ENCODE assay signal across 19 cellular contexts in the genomic region with DNA sequence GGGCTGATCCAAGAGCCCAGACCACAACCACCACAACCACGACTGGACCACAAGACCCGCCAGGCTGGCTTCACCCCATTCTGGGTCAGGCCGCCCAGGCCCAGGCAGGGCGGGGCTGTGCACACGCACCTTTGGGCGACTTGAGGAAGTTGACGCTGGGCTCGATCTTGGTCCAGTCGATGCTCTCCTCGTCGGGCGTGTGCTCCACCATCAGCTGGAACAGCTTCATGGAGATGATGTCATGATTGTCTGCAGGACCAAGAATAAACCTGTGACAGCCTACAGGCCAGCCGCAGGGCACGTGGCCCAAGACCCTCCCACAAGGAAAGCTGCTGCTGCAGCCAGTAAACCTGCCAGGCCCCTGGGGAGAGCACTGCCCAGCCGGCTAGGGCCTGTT.
"Had no signal": no experiment of that assay in that cellular context is flagged by ENCODE, and none has a peak within 500 bp of the region (broad histone marks: within the 10 kb centered on the region; RNA-seq: fewer than 3 reads in every experiment).

No MANE protein-coding gene starts in this region.

- H3K36me3 ChIP-seq: ovary had no signal

- H3K9me3 ChIP-seq: breast epithelium, ovary, sigmoid colon, tibial artery had no signal

- H3K9me3 Mint-ChIP-seq: activated naive CD4-positive, alpha-beta T cell treated with anti-CD3 and anti-CD28 coated beads, Interleukin-2, amount 50 U/mL, for 24 hours; dendritic cell treated with granulocyte-macrophage colony-stimulating factor and Interleukin-4, amounts not matched to agents 40 ng/mL and 50 ng/mL, for 4 days; naive B cell had no signal

- H3K27ac Mint-ChIP-seq: activated CD4-positive, alpha-beta T cell treated with anti-CD3 and anti-CD28 coated beads for 36 hours; activated naive CD4-positive, alpha-beta T cell treated with anti-CD3 and anti-CD28 coated beads, Interleukin-2, amount 50 U/mL, for 24 hours; dendritic cell treated with granulocyte-macrophage colony-stimulating factor and Interleukin-4, amounts not matched to agents 40 ng/mL and 50 ng/mL, for 4 days had no signal

- H3K27me3 ChIP-seq: breast epithelium, ovary, sigmoid colon, tibial artery had no signal

- DNase-seq: activated CD4-positive, alpha-beta T cell treated with anti-CD3 and anti-CD28 coated beads for 36 hours; activated CD4-positive, alpha-beta T cell treated with anti-CD3 and anti-CD28 coated beads, Interleukin-2, amount 50 U/mL, for 48 hours; activated gamma-delta T cell; cerebellar nuclear complex; effector CD8-positive, alpha-beta T cell; hippocampal formation; naive B cell; ovary; sigmoid colon; stimulated activated naive CD8-positive, alpha-beta T cell treated with anti-CD3 and anti-CD28 coated beads, Interleukin-15, Interleukin-2, amounts not matched to agents 100 U/mL and 50 U/mL, for 24 hours; substantia nigra; SW 1271; T-helper 2 cell; tibial artery; WERI-Rb-1 had no signal

- ATAC-seq: activated CD4-positive, alpha-beta T cell treated with anti-CD3 and anti-CD28 coated beads for 36 hours; esophagus mucosa; stimulated activated naive CD8-positive, alpha-beta T cell treated with anti-CD3 and anti-CD28 coated beads, Interleukin-15, Interleukin-2, amounts not matched to agents 100 U/mL and 50 U/mL, for 24 hours had no signal

- H3K4me1 ChIP-seq: sigmoid colon had no signal

- H3K4me3 Mint-ChIP-seq: activated CD4-positive, alpha-beta T cell treated with anti-CD3 and anti-CD28 coated beads for 36 hours; activated naive CD4-positive, alpha-beta T cell treated with anti-CD3 and anti-CD28 coated beads, Interleukin-2, amount 50 U/mL, for 24 hours; dendritic cell treated with granulocyte-macrophage colony-stimulating factor and Interleukin-4, amounts not matched to agents 40 ng/mL and 50 ng/mL, for 4 days had no signal

- H3K4me3 ChIP-seq: breast epithelium, ovary, sigmoid colon, tibial artery had no signal

- H3K27ac ChIP-seq: ovary, sigmoid colon, tibial artery, WERI-Rb-1 had no signal

- H3K4me1 Mint-ChIP-seq: activated CD4-positive, alpha-beta T cell treated with anti-CD3 and anti-CD28 coated beads for 36 hours had no signal

- H3K27me3 Mint-ChIP-seq: activated CD4-positive, alpha-beta T cell treated with anti-CD3 and anti-CD28 coated beads for 36 hours; activated naive CD4-positive, alpha-beta T cell treated with anti-CD3 and anti-CD28 coated beads, Interleukin-2, amount 50 U/mL, for 24 hours; dendritic cell treated with granulocyte-macrophage colony-stimulating factor and Interleukin-4, amounts not matched to agents 40 ng/mL and 50 ng/mL, for 4 days; naive B cell had no signal
